9 cellular contexts compared by ENCODE assay signal in genomic region chr14:75301666-75302325, GRCh38. TPM values are rescaled to one million over a fixed set of nuclear protein-coding genes. Genes with fewer than 3 reads are reported as not detected.
DNase-seq lines count a peak whose midpoint lies in the region; ATAC-seq and TF ChIP-seq lines count a peak whose summit lies in the region.
"Had no signal": no experiment of that assay in that cellular context is flagged by ENCODE, and none has a peak within 500 bp of the region (broad histone marks: within the 10 kb centered on the region; RNA-seq: fewer than 3 reads in every experiment).

No MANE protein-coding gene starts in this region.

- no peaks in the 10 kb centered on the region for H3K9me3 ChIP-seq in CD4-positive, alpha-beta memory T cell (ENCODE audit: control insufficient read depth in 1 of 2, low read length in 2 of 2)

- H3K4me1 Mint-ChIP-seq in WTC11, result 0 out of 2 replicates have a peak, but pooled peaks cover 4% of the 10 kb centered on the region
- H3K4me1 Mint-ChIP-seq in CD4-positive, alpha-beta memory T cell, result peaks cover 3 to 23% (median 10%) of the 10 kb centered on the region in 4 donors

- H3K4me3 Mint-ChIP-seq in WTC11, result no peak overlapping the region
- H3K4me3 Mint-ChIP-seq in CD4-positive, alpha-beta memory T cell, result no peak overlapping the region

- H3K36me3 Mint-ChIP-seq in WTC11, result no peaks in the 10 kb centered on the region
- H3K36me3 Mint-ChIP-seq in CD4-positive, alpha-beta memory T cell, result no peaks in the 10 kb centered on the region

- H3K27me3 ChIP-seq in CD4-positive, alpha-beta memory T cell (ENCODE audit: insufficient read depth, low read length), result no peaks in the 10 kb centered on the region

- POLR2A ChIA-PET in WTC11 (lab: Charles Lee), result no interaction called here
- POLR2A ChIA-PET in CD4-positive, alpha-beta memory T cell (lab: Charles Lee; ENCODE audit: partially characterized antibody), result interaction anchor here (0.6 to 1.5 kb wide), 3 partner anchors 164 to 175 kb away, joined by 3 to 7 read pairs (median 3); partner anchors contain the start of gene NEK9

- no peaks in the 10 kb centered on the region for H3K27me3 Mint-ChIP-seq in WTC11 (ENCODE audit: low read depth)
- H3K27me3 Mint-ChIP-seq in CD4-positive, alpha-beta memory T cell, result peaks cover 0 to 2% of the 10 kb centered on the region in 2 donors

- H3K9me3 Mint-ChIP-seq in WTC11, result no peaks in the 10 kb centered on the region
- no peaks in the 10 kb centered on the region for H3K9me3 Mint-ChIP-seq in CD4-positive, alpha-beta memory T cell

- no peak overlapping the region for H3K27ac ChIP-seq in CD4-positive, alpha-beta memory T cell (ENCODE audit: low read depth, low read length)

- H3K4me3 ChIP-seq in CD4-positive, alpha-beta memory T cell (ENCODE audit: low read length in 2 of 2), result no peak overlapping the region

- H3K4me1 ChIP-seq in CD4-positive, alpha-beta memory T cell (ENCODE audit: insufficient read depth, low read length), result peaks cover 8% of the 10 kb centered on the region

- H3K36me3 ChIP-seq in CD4-positive, alpha-beta memory T cell (ENCODE audit: insufficient read depth, low read length), result no peaks in the 10 kb centered on the region

- TF ChIP-seq CTCF in WTC11 (IDR thresholded peaks at IDR 0.05), result no peak

- CTCF ChIA-PET in WTC11 (lab: Charles Lee), result interaction anchor here (0.6 to 1.9 kb wide), 5 partner anchors 79 to 201 kb away, joined by 3 to 7 read pairs (median 4); no protein-coding TSS in a partner anchor
- CTCF ChIA-PET in CD4-positive, alpha-beta memory T cell (lab: Charles Lee; ENCODE audit: partially characterized antibody), result interaction anchor here (1.1 to 14.1 kb wide), 10 partner anchors 8 to 260 kb away, joined by 3 to 273 read pairs (median 10); partner anchors contain the start of gene NEK9

- no peak for ATAC-seq in WTC11
- peak; percentile 5 to 30 for ATAC-seq in left cardiac atrium
- ATAC-seq in stimulated activated naive CD8-positive, alpha-beta T cell treated with anti-CD3 and anti-CD28 coated beads, Interleukin-15, Interleukin-2, amounts not matched to agents 100 U/mL and 50 U/mL, for 24 hours, result peak; percentile 73
- ATAC-seq in GM18909 (IDR thresholded peaks at IDR 0.05; ENCODE audit: poor library complexity, unreplicated experiment), result no peak
- ATAC-seq in GM21529 (IDR thresholded peaks at IDR 0.05; ENCODE audit: unreplicated experiment), result no peak

- peak; percentile 48 for DNase-seq in activated CD4-positive, alpha-beta T cell treated with anti-CD3 and anti-CD28 coated beads for 4 hours
- no peak for DNase-seq in activated CD4-positive, alpha-beta T cell treated with anti-CD3 and anti-CD28 coated beads, Interleukin-2, amount 50 U/mL, for 1 hour
- DNase-seq in WTC11 (ENCODE audit: low spot score) (no peak), left cardiac atrium (no peak)
- DNase-seq in stimulated activated naive CD8-positive, alpha-beta T cell treated with anti-CD3 and anti-CD28 coated beads, Interleukin-15, Interleukin-2, amounts not matched to agents 100 U/mL and 50 U/mL, for 24 hours, result peak; percentile 53
- no peak for DNase-seq in CD4-positive, alpha-beta memory T cell
- DNase-seq: SHP77 treated with DMSO at 0.1 percent for 48 hours had no signal

- no peak overlapping the region for H3K27ac Mint-ChIP-seq in WTC11
- peak overlapping the region in 2 of 7 donors; percentile 39 to 46 for H3K27ac Mint-ChIP-seq in CD4-positive, alpha-beta memory T cell

- intact Hi-C loops in left cardiac atrium (cut with DNase I), result loop anchor here (2.0 to 5.0 kb wide), 2 partner anchors 169 kb away; no protein-coding TSS in a partner anchor
- intact Hi-C loops in CD4-positive, alpha-beta memory T cell (cut with micrococcal nuclease), result no loop called here

TF ChIP-seq in WTC11, 78 proteins besides CTCF, POLR2A, EP300 and RAD21:
- TF ChIP-seq EMX1 (CRISPR knock-in tag; IDR thresholded peaks at IDR 0.05) (no peak), CREB1 (CRISPR knock-in tag; IDR thresholded peaks at IDR 0.05) (no peak), FOXP1 (CRISPR knock-in tag; IDR thresholded peaks at IDR 0.05; ENCODE audit: borderline replicate concordance) (no peak), GABPB1 (CRISPR knock-in tag; IDR thresholded peaks at IDR 0.05) (peak; percentile 30; the same call in 1 of the 2 replicates)

RNA-seq across cellular contexts. Expression of gene FOS, which starts 23.2 kb away (rescaled TPM):
- 23.9 to 57.4 TPM (median 50.8 TPM) in 3 replicates for total RNA-seq in WTC11 (2021)
- total RNA-seq in left cardiac atrium, result 100 to 1,000 TPM in 1 of 2 donors, 10 to 100 TPM in 1; 69.4 to 160 TPM
- 1 to 10 TPM; 4.1 to 4.3 TPM for total RNA-seq in CD4-positive, alpha-beta memory T cell
- polyA plus RNA-seq in CD4-positive, alpha-beta memory T cell, result 100 to 1,000 TPM; 162 to 519 TPM

Comparison
In these comparisons a context has a peak if more than half of its experiments do, and no peak if none do; other contexts are left out.
1. DNase-seq: peak in activated CD4-positive, alpha-beta T cell treated with anti-CD3 and anti-CD28 coated beads for 4 hours (2 of 2) and stimulated activated naive CD8-positive, alpha-beta T cell treated with anti-CD3 and anti-CD28 coated beads, Interleukin-15, Interleukin-2, amounts not matched to agents 100 U/mL and 50 U/mL, for 24 hours (single experiment); none in activated CD4-positive, alpha-beta T cell treated with anti-CD3 and anti-CD28 coated beads, Interleukin-2, amount 50 U/mL, for 1 hour (single experiment), WTC11 (single experiment), left cardiac atrium (single experiment) and CD4-positive, alpha-beta memory T cell (0 of 5).
2. ATAC-seq: peak in left cardiac atrium (2 of 2) and stimulated activated naive CD8-positive, alpha-beta T cell treated with anti-CD3 and anti-CD28 coated beads, Interleukin-15, Interleukin-2, amounts not matched to agents 100 U/mL and 50 U/mL, for 24 hours (single experiment); none in WTC11 (single experiment), GM18909 (single experiment) and GM21529 (single experiment).